Comparison of ENCODE assay signal across 8 cellular contexts in genomic region chr11:65851083-65851579, GRCh38. TPM values are rescaled to one million over a fixed set of nuclear protein-coding genes. Genes with fewer than 3 reads are reported as not detected.
A peak's percentile ranks its signal among the peaks of the same experiment; 100 is the strongest.
DNase-seq lines count a peak whose midpoint lies in the region; ATAC-seq and TF ChIP-seq lines count a peak whose summit lies in the region.

No MANE protein-coding gene starts in this region.

- no peak overlapping the region for H3K27ac ChIP-seq in right atrium auricular region
- H3K27ac ChIP-seq in RWPE1 = 0 out of 2 replicates have a peak overlapping the region, but pooled peaks have one; percentile 8
- H3K27ac ChIP-seq in fibroblast of lung (ENCODE audit: insufficient read depth, low read length) = no peak overlapping the region
- H3K27ac ChIP-seq in transverse colon = no peak overlapping the region
- H3K27ac ChIP-seq in GM23248 = no peak overlapping the region

- no peaks in the 10 kb centered on the region for H3K27me3 ChIP-seq in right atrium auricular region
- no peaks in the 10 kb centered on the region for H3K27me3 ChIP-seq in fibroblast of lung (ENCODE audit: control insufficient read depth, insufficient read depth, low read length)
- H3K27me3 ChIP-seq in transverse colon = no peaks in the 10 kb centered on the region
- no peaks in the 10 kb centered on the region for H3K27me3 ChIP-seq in GM23248 (replicated peaks; ENCODE audit: insufficient read depth)

- ATAC-seq in Right ventricle myocardium inferior (no peak), GM18520 (IDR thresholded peaks at IDR 0.05; ENCODE audit: unreplicated experiment) (no peak)

- H3K9me2 ChIP-seq in GM23248 (ENCODE audit: insufficient read depth) = no peaks in the 10 kb centered on the region

- H3K36me3 ChIP-seq in right atrium auricular region (peaks cover 53% of the 10 kb centered on the region), fibroblast of lung (ENCODE audit: control insufficient read depth, insufficient read depth, low read length) (peaks cover 45% of the 10 kb centered on the region), transverse colon (peaks cover 2 to 28% (median 14%) of the 10 kb centered on the region in 4 donors), GM23248 (ENCODE audit: low read depth) (peaks cover 37% of the 10 kb centered on the region)

- H3K4me2 ChIP-seq in fibroblast of lung (ENCODE audit: extremely low read depth, insufficient read depth, low read length) (no peak overlapping the region), GM23248 (ENCODE audit: unreplicated experiment) (no peak overlapping the region)

- H3K9me3 ChIP-seq in right atrium auricular region (peaks cover 0 to 7% of the 10 kb centered on the region in 2 donors), fibroblast of lung (ENCODE audit: control insufficient read depth, insufficient read depth, low read depth, low read length) (no peaks in the 10 kb centered on the region), transverse colon (no peaks in the 10 kb centered on the region), GM23248 (ENCODE audit: low read depth) (no peaks in the 10 kb centered on the region)

- TF ChIP-seq CTCF in right atrium auricular region (IDR thresholded peaks at IDR 0.05) (no peak), RWPE1 (conservative IDR thresholded peaks at IDR 0.05; ENCODE audit: low read depth) (no peak), fibroblast of lung (conservative IDR thresholded peaks at IDR 0.05 in 1 of 2, IDR thresholded peaks at IDR 0.05 in 1 of 2; ENCODE audit: low read depth in 1 of 2, low read length in 2 of 2) (peak; percentile 26 to 61), transverse colon (IDR thresholded peaks at IDR 0.05) (peak in 4 of 5 experiments; percentile 33 to 78 (median 53))

- H2AFZ ChIP-seq in fibroblast of lung (ENCODE audit: low read length) (no peak overlapping the region), GM23248 (no peak overlapping the region)

- CTCF ChIA-PET in RWPE1 (lab: Yijun Ruan, JAX) = interaction anchor here (0.6 to 1.2 kb wide), 8 partner anchors 9 to 432 kb away, joined by 3 to 12 read pairs (median 3); partner anchors contain the start of gene MUS81

- TF ChIP-seq EP300 in transverse colon (IDR thresholded peaks at IDR 0.05; ENCODE audit: low read depth) = no peak

- in situ Hi-C loops in transverse colon (cut with MboI; ENCODE audit: low pct_ligation_motif_present in 1 of 4, low pct_unique_long_range_greater_than_20kb in 1 of 4, low sequenced_read_pairs in 3 of 4) = no loop called here
- in situ Hi-C loops in GM23248 (cut with MboI) = no loop called here

- peaks cover 4% of the 10 kb centered on the region for H4K20me1 ChIP-seq in fibroblast of lung (ENCODE audit: control insufficient read depth, extremely low read depth, insufficient read depth, low read length)
- H4K20me1 ChIP-seq in GM23248 (ENCODE audit: insufficient read depth) = peaks cover 14% of the 10 kb centered on the region; the same call in 1 of the 2 replicates

- H3F3A ChIP-seq in GM23248 (ENCODE audit: insufficient read depth) = peaks cover 51% of the 10 kb centered on the region

- intact Hi-C loops in Right ventricle myocardium inferior (cut with DNase I) = loop anchor here (10.0 kb wide), 1 partner anchor 114 kb away; the partner anchor contains the start of gene SART1
- intact Hi-C loops in transverse colon (cut with DNase I; ENCODE audit: low total_unique reads) = no loop called here

- no peak overlapping the region for H3K4me3 ChIP-seq in right atrium auricular region
- H3K4me3 ChIP-seq in fibroblast of lung (replicated peaks in 1 of 4; ENCODE audit: control extremely low read depth in 1 of 4, insufficient read depth in 1 of 4, low read depth in 3 of 4, low read length in 4 of 4) = no peak overlapping the region
- no peak overlapping the region for H3K4me3 ChIP-seq in transverse colon
- H3K4me3 ChIP-seq in GM23248 = no peak overlapping the region

- H3K4me1 ChIP-seq in right atrium auricular region (peaks cover 0 to 12% of the 10 kb centered on the region in 2 donors), fibroblast of lung (ENCODE audit: control insufficient read depth, extremely low read depth, insufficient read depth, low read length) (peaks cover 13% of the 10 kb centered on the region), transverse colon (peaks cover 28 to 46% (median 40%) of the 10 kb centered on the region in 4 donors), GM23248 (ENCODE audit: insufficient read depth) (peaks cover 3% of the 10 kb centered on the region; the same call in 1 of the 2 replicates)

- peak; percentile 58 for DNase-seq in Right ventricle myocardium inferior (ENCODE audit: missing footprints)
- DNase-seq in right atrium auricular region (ENCODE audit: low spot score) = no peak
- no peak for DNase-seq in RWPE1 (ENCODE audit: low spot score)
- DNase-seq in fibroblast of lung (ENCODE audit: low read depth in 2 of 2) = no peak
- no peak for DNase-seq in transverse colon
- no peak for DNase-seq in central memory CD4-positive, alpha-beta T cell
- no peak for DNase-seq in GM23248

- POLR2A ChIA-PET in RWPE1 (lab: Yijun Ruan, JAX; ENCODE audit: low non-redundant PET) = interaction anchor here (0.6 kb wide), 2 partner anchors 37 to 197 kb away, joined by 3 to 6 read pairs; partner anchors contain the start of gene FIBP

- H3K79me2 ChIP-seq in fibroblast of lung (ENCODE audit: control insufficient read depth, insufficient read depth, low read length) = peaks cover 31% of the 10 kb centered on the region
- peaks cover 34% of the 10 kb centered on the region for H3K79me2 ChIP-seq in GM23248 (ENCODE audit: insufficient read depth)

- no peak for TF ChIP-seq POLR2A in transverse colon (IDR thresholded peaks at IDR 0.05)

- no peak overlapping the region for H3K9ac ChIP-seq in fibroblast of lung (ENCODE audit: insufficient read depth, low read length)
- no peak overlapping the region for H3K9ac ChIP-seq in GM23248

- WGBS in transverse colon (ENCODE audit: low coverage in 1 of 2), 2 donors = 89% methylated on average over 14 of the region's 14 CpGs; no CpG with 5 or more reads in 1 of the 2 donors
- 82 to 86% methylated on average over 13 to 14 of the region's 14 CpGs for WGBS in GM23248 (ENCODE audit: low coverage in 1 of 2, low lambda C conversion rate in 2 of 2, missing lambda C conversion rate in 2 of 2), 2 experiments

RNA-seq across cellular contexts. Expression of gene CFL1, which starts 6.8 kb away (rescaled TPM):
- total RNA-seq in Right ventricle myocardium inferior = 386 TPM
- 100 to 1,000 TPM; 365 to 493 TPM for total RNA-seq in right atrium auricular region
- total RNA-seq in fibroblast of lung = 486 and 680 TPM in 2 replicates
- polyA plus RNA-seq in fibroblast of lung = 1,603 and 2,451 TPM in 2 replicates
- 1,587 and 2,309 TPM in 2 replicates for polyA plus RNA-seq in fibroblast of lung (2012)
- 2,086 and 2,396 TPM in 2 replicates for polyA minus RNA-seq in fibroblast of lung (ENCODE audit: low replicate concordance)
- total RNA-seq in transverse colon = 1,000 to 10,000 TPM; 1,308 to 1,852 (median 1,703) TPM
- 1,045 and 1,312 TPM in 2 replicates for total RNA-seq in GM23248 (2014; rRNA removed; shearing (Covaris generic))
- 2,650 and 2,758 TPM in 2 replicates for polyA plus RNA-seq in GM23248 (2016; fragmentation: Nextera tagmentation; extraction: Ambion mirVana)

RNA-seq across cellular contexts. Expression of gene MUS81, which starts 9.1 kb away (rescaled TPM):
- total RNA-seq in Right ventricle myocardium inferior (35.5 TPM), right atrium auricular region (10 to 100 TPM; 23.4 to 26.3 TPM), fibroblast of lung (38.8 and 56.8 TPM in 2 replicates), transverse colon (100 to 1,000 TPM in 1 of 4 donors, 10 to 100 TPM in 3; 58.3 to 191 (median 81.2) TPM)
- polyA plus RNA-seq in fibroblast of lung (18.7 and 23.6 TPM in 2 replicates), GM23248 (2016; fragmentation: Nextera tagmentation; extraction: Ambion mirVana) (39.4 and 42.0 TPM in 2 replicates)
- 38.4 and 38.7 TPM in 2 replicates for polyA plus RNA-seq in fibroblast of lung (2012)
- polyA minus RNA-seq in fibroblast of lung (ENCODE audit: low replicate concordance) = 35.5 and 62.4 TPM in 2 replicates
- 49.6 and 56.0 TPM in 2 replicates for total RNA-seq in GM23248 (2014; rRNA removed; shearing (Covaris generic))

RNA-seq across cellular contexts. Expression of gene SNX32, which starts 17.4 kb away (rescaled TPM):
- total RNA-seq in Right ventricle myocardium inferior (not detected), right atrium auricular region (under 1 TPM; 0.20 to 0.37 TPM), fibroblast of lung (2.3 and 3.1 TPM in 2 replicates), transverse colon (10 to 100 TPM in 1 of 4 donors, 1 to 10 TPM in 1, under 1 TPM in 1, not detected in 1; 0.60 to 10.0 (median 1.6) TPM)
- polyA plus RNA-seq in fibroblast of lung (0.33 and 0.66 TPM in 2 replicates), GM23248 (2016; fragmentation: Nextera tagmentation; extraction: Ambion mirVana) (0.51 and 0.98 TPM in 2 replicates)
- 0.36 and 1.2 TPM in 2 replicates for polyA plus RNA-seq in fibroblast of lung (2012)
- 1.5 TPM in 1 of 2 replicates, not detected in the other for polyA minus RNA-seq in fibroblast of lung (ENCODE audit: low replicate concordance)
- total RNA-seq in GM23248 (2014; rRNA removed; shearing (Covaris generic)) = not detected in 2 replicates

RNA-seq across cellular contexts. Expression of gene EFEMP2, which starts 21.5 kb away (rescaled TPM):
- total RNA-seq in Right ventricle myocardium inferior (83.1 TPM), right atrium auricular region (100 to 1,000 TPM; 117 to 156 TPM), fibroblast of lung (48.0 and 74.0 TPM in 2 replicates), transverse colon (10 to 100 TPM; 15.2 to 34.4 (median 25.1) TPM)
- polyA plus RNA-seq in fibroblast of lung (156 and 161 TPM in 2 replicates), GM23248 (2016; fragmentation: Nextera tagmentation; extraction: Ambion mirVana) (520 and 545 TPM in 2 replicates)
- 183 and 220 TPM in 2 replicates for polyA plus RNA-seq in fibroblast of lung (2012)
- polyA minus RNA-seq in fibroblast of lung (ENCODE audit: low replicate concordance) = 196 and 270 TPM in 2 replicates
- total RNA-seq in GM23248 (2014; rRNA removed; shearing (Covaris generic)) = 308 and 328 TPM in 2 replicates

RNA-seq across cellular contexts. Expression of gene CTSW, which starts 28.5 kb away (rescaled TPM):
- total RNA-seq in Right ventricle myocardium inferior (1.1 TPM), right atrium auricular region (1 to 10 TPM in 1 of 2 donors, under 1 TPM in 1; 0.39 to 1.1 TPM), fibroblast of lung (not detected in 2 replicates), transverse colon (1 to 10 TPM in 2 of 4 donors, not detected in 2; 1.1 to 1.8 TPM)
- polyA plus RNA-seq in fibroblast of lung (0.10 TPM in 1 of 2 replicates, not detected in the other), GM23248 (2016; fragmentation: Nextera tagmentation; extraction: Ambion mirVana) (0.23 and 0.51 TPM in 2 replicates)
- 0.09 TPM in 1 of 2 replicates, not detected in the other for polyA plus RNA-seq in fibroblast of lung (2012)
- polyA minus RNA-seq in fibroblast of lung (ENCODE audit: low replicate concordance) = 0.30 TPM in 1 of 2 replicates, not detected in the other
- 1.1 TPM in 1 of 2 replicates, not detected in the other for total RNA-seq in GM23248 (2014; rRNA removed; shearing (Covaris generic))

Comparison
In these comparisons a context has a peak if more than half of its experiments do, and no peak if none do; other contexts are left out.
1. CTCF ChIP-seq: peak in fibroblast of lung (2 of 2) and transverse colon (4 of 5); none in right atrium auricular region (0 of 2) and RWPE1 (single experiment).